ENCODE assay signal across 24 cellular contexts in the genomic region with DNA sequence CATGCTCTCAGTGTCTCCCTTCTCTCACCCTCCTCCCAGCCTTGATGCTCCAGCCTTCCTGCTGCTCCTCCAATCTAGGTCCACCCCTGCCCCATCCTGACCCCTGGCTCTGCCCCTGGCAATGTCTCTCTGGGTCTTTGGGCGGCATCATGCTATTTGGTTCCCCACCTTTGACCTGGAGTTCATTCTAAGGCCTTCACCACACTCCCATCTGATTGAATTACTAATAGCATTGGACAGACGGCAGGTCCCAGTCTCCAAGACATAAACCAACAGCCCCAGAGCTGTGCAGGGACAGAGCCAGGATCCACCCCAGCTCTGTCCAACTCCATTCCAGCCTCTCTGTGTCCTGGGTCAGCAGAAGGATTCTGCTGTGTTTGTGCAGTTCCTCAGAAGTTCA. TPM values are rescaled to one million over a fixed set of nuclear protein-coding genes. Genes with fewer than 3 reads are reported as not detected.
"Had no signal": no experiment of that assay in that cellular context is flagged by ENCODE, and none has a peak within 500 bp of the region (broad histone marks: within the 10 kb centered on the region; RNA-seq: fewer than 3 reads in every experiment).

No MANE protein-coding gene starts in this region.

- DNase-seq: natural killer cell; stimulated activated CD4-positive, alpha-beta T cell treated with anti-CD3 and anti-CD28 coated beads, Interleukin-2, amount 100 ng/mL, for 48 hours; upper lobe of right lung had no signal

- H3K4me3 ChIP-seq: heart right ventricle, hepatocyte, left ventricle myocardium inferior, lung, ovary, right atrium auricular region, right lobe of liver, smooth muscle cell, stomach, testis, thyroid gland, transverse colon, upper lobe of right lung had no signal

- H3K4me3 Mint-ChIP-seq: mesothelial cell of epicardium; naive B cell; natural killer cell; stimulated activated naive B cell treated with anti-CD40 and anti-IgM and Interleukin-4, amounts not matched to agents 10 μg/mL and 1 μg/mL and 100 μg/mL, for 72 hours had no signal

- H3K79me2 ChIP-seq: hepatocyte had no signal

- H3K27ac Mint-ChIP-seq: naive B cell; progenitor cell of endocrine pancreas; stimulated activated naive B cell treated with anti-CD40 and anti-IgM and Interleukin-4, amounts not matched to agents 10 μg/mL and 1 μg/mL and 100 μg/mL, for 72 hours had no signal

- H3K27ac ChIP-seq: hepatocyte, left ventricle myocardium inferior, neutrophil, ovary, right atrium auricular region, right lobe of liver, testis, thyroid gland, transverse colon, upper lobe of right lung had no signal

- H3K9me3 ChIP-seq: heart right ventricle, left ventricle myocardium inferior, neutrophil, ovary, right atrium auricular region, right lobe of liver, stomach, testis, thyroid gland, transverse colon, upper lobe of right lung had no signal

- H2AFZ ChIP-seq: hepatocyte had no signal

- H3K4me2 ChIP-seq: hepatocyte, smooth muscle cell had no signal

- H3K36me3 Mint-ChIP-seq: natural killer cell; stimulated activated naive B cell treated with anti-CD40 and anti-IgM and Interleukin-4, amounts not matched to agents 10 μg/mL and 1 μg/mL and 100 μg/mL, for 72 hours had no signal

- H3K9me3 Mint-ChIP-seq: mesothelial cell of epicardium; naive B cell; natural killer cell; stimulated activated naive B cell treated with anti-CD40 and anti-IgM and Interleukin-4, amounts not matched to agents 10 μg/mL and 1 μg/mL and 100 μg/mL, for 72 hours had no signal

- H3K27me3 ChIP-seq: heart right ventricle, hepatocyte, ovary, right atrium auricular region, right lobe of liver, stomach, testis, thyroid gland, transverse colon, upper lobe of right lung had no signal

- H3K36me3 ChIP-seq: left ventricle myocardium inferior, neutrophil, ovary, right atrium auricular region, right lobe of liver, stomach, thyroid gland, transverse colon, upper lobe of right lung had no signal

- H3K27me3 Mint-ChIP-seq: progenitor cell of endocrine pancreas had no signal

RNA-seq across cellular contexts. Expression of gene APOL4, which starts 7.2 kb away (rescaled TPM):
- total RNA-seq: kidney epithelial cell, mononuclear cell, progenitor cell of endocrine pancreas, renal cortical epithelial cell had no signal
- polyA plus RNA-seq: neural cell, smooth muscle cell had no signal

RNA-seq across cellular contexts. Expression of gene APOL3, which starts 33.8 kb away (rescaled TPM):
- total RNA-seq: progenitor cell of endocrine pancreas had no signal
- polyA plus RNA-seq: neural cell had no signal

RNA-seq across cellular contexts. Expression of gene APOL2, which starts 44.9 kb away (rescaled TPM):
- polyA plus RNA-seq: neural cell had no signal

RNA-seq across cellular contexts. Expression of gene APOL1, which starts 58.5 kb away (rescaled TPM):
- total RNA-seq: smooth muscle cell had no signal
- polyA plus RNA-seq: neural cell had no signal
